Comparison of ENCODE assay signal across 22 cellular contexts in the genomic region with DNA sequence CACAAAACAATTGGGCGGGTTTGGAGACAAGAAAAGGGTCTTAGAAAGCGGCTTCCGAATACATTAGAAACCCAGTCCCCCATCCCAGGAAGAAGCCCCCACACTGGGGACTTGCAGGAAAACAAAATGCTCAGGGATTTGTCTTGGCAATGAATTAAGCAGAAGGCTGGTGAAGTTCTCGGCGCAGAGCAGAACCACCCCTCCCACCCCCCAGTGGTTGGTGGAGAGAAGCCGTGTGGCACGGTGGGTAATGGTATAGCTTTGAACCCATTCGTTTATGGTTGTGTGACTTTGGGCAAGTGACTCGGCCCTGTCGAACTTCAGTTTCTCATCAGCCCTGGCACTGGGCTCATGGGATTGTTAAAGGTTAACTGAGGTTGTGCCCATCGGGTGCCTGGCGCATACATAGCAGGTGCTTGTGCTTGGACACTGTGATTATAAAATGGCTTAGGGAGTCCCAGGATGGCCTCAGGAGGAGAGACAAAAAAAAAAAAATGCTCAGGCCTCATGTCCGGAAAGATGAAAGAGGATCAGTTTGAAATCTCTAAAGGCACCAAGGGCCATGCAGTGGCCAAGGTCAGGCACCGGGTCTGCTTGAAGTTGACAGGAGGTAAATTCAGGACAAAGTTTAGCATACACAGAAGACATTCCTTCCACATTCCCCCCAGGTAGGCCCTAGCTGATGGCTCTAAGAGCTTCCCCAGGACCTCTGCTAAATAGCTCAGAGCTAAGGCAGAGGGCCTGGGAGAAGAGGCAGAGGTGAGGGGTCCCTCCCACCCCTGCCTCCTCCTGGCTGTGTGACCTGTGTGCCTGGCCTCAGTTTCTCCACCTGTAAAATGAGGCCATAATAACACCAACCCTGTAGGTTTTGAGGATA.
DNase-seq lines count a peak whose midpoint lies in the region; ATAC-seq, FAIRE-seq and TF ChIP-seq lines count a peak whose summit lies in the region.
"Had no signal": no experiment of that assay in that cellular context is flagged by ENCODE, and none has a peak within 500 bp of the region (broad histone marks: within the 10 kb centered on the region; RNA-seq: fewer than 3 reads in every experiment).

No MANE protein-coding gene starts in this region.

- peak; percentile 5; the same call in 1 of the 2 replicates for TF ChIP-seq RAD21 in HepG2 (CRISPR knock-in tag; IDR thresholded peaks at IDR 0.05)

- FAIRE-seq in HepG2 (lab: Jason Lieb, UNC): peak; percentile 100
- FAIRE-seq: bronchial epithelial cell had no signal

- H3K9ac ChIP-seq in HepG2 (ENCODE audit: insufficient read depth, low read depth, low read length): peak overlapping the region; percentile 76
- peak overlapping the region; percentile 14 to 66 (median 42) for H3K9ac ChIP-seq in skeletal muscle tissue (ENCODE audit: low read depth in 1 of 3, low read length in 3 of 3)

- H3K4me1 ChIP-seq in CD4-positive, alpha-beta memory T cell (ENCODE audit: insufficient read depth, low read length): peaks cover 29% of the 10 kb centered on the region
- H3K4me1 ChIP-seq in ascending aorta: peaks cover 15 to 41% of the 10 kb centered on the region in 2 donors
- peaks cover 93% of the 10 kb centered on the region for H3K4me1 ChIP-seq in HepG2 (ENCODE audit: insufficient read depth, low read length)
- H3K4me1 ChIP-seq in skeletal muscle tissue (ENCODE audit: control insufficient read depth in 3 of 3, insufficient read depth in 3 of 3, low read length in 3 of 3): peaks cover 24 to 32% (median 27%) of the 10 kb centered on the region in 3 donors

- H3K79me2 ChIP-seq in HepG2 (ENCODE audit: insufficient read depth, low read length): no peaks in the 10 kb centered on the region

- no peaks in the 10 kb centered on the region for H3K27me3 Mint-ChIP-seq in CD4-positive, alpha-beta memory T cell
- peaks cover 3% of the 10 kb centered on the region for H3K27me3 Mint-ChIP-seq in activated naive CD8-positive, alpha-beta T cell treated with anti-CD3 and anti-CD28 coated beads, Interleukin-2, amount 50 U/mL, for 24 hours
- H3K27me3 Mint-ChIP-seq: activated CD4-positive, alpha-beta T cell treated with anti-CD3 and anti-CD28 coated beads, Interleukin-2, amount 10 ng/mL, durations not matched to agents 24 days and 14 days had no signal

- H3K36me3 ChIP-seq in CD4-positive, alpha-beta memory T cell (ENCODE audit: insufficient read depth, low read length): no peaks in the 10 kb centered on the region
- H3K36me3 ChIP-seq in ascending aorta (no peaks in the 10 kb centered on the region), HepG2 (replicated peaks in 1 of 2; ENCODE audit: control insufficient read depth in 1 of 2, insufficient read depth in 2 of 2, low read length in 2 of 2) (no peaks in the 10 kb centered on the region), skeletal muscle tissue (ENCODE audit: control insufficient read depth in 3 of 3, insufficient read depth in 3 of 3, low read length in 3 of 3) (no peaks in the 10 kb centered on the region)
- H3K36me3 ChIP-seq: MG63 had no signal

- DNase-seq in CD4-positive, alpha-beta memory T cell: no peak
- DNase-seq in ascending aorta (ENCODE audit: low spot score in 2 of 2) (no peak), HepG2 (ENCODE audit: low spot score) (peak; percentile 100), DMS53 (lab: John Stamatoyannopoulos, UW) (no peak), NCI-H446 treated with DMSO at 0.1 percent for 48 hours (lab: John Stamatoyannopoulos, UW) (no peak)
- no peak for DNase-seq in activated naive CD8-positive, alpha-beta T cell treated with anti-CD3 and anti-CD28 coated beads, Interleukin-2, amount 50 U/mL, for 24 hours
- DNase-seq: activated CD4-positive, alpha-beta T cell treated with anti-CD3 and anti-CD28 coated beads, Interleukin-2, amount 10 ng/mL, durations not matched to agents 24 days and 14 days; DND-41; MG63; NCI-H1436 treated with DMSO at 0.1 percent for 48 hours; NCI-H2171; NCI-H748 treated with DMSO at 0.1 percent for 48 hours; nephron progenitor cell; PC-3; stimulated activated CD4-positive, alpha-beta T cell treated with anti-CD3 and anti-CD28 coated beads, Interleukin-4, amount 100 ng/mL, for 24 hours had no signal

- peak in 1 of 2 experiments; percentile 32; a peak in 3 of 4 replicates for TF ChIP-seq POLR2A in HepG2 (IDR thresholded peaks at IDR 0.05; ENCODE audit: insufficient read depth in 1 of 2, low read depth in 2 of 2, low read length in 2 of 2)

- 3% methylated on average over 14 of the region's 14 CpGs for WGBS in HepG2 (ENCODE audit: low lambda C conversion rate)

- BruUV-seq in HepG2 (replicated peaks; lab: Mats Ljungman, UMichigan): TSS peak; percentile 93

- POLR2A ChIA-PET in CD4-positive, alpha-beta memory T cell (lab: Charles Lee; ENCODE audit: partially characterized antibody): no interaction called here
- POLR2A ChIA-PET in HepG2 (lab: Yijun Ruan, JAX): interaction anchor here (0.6 to 3.3 kb wide), 46 partner anchors 9 to 274 kb away, joined by 3 to 299 read pairs (median 4); a partner anchor contains a TSS

- peak overlapping the region; percentile 76 for H3K4me2 ChIP-seq in HepG2 (ENCODE audit: low read depth, low read length)
- H3K4me2 ChIP-seq: GM23338 had no signal

- H3K36me3 Mint-ChIP-seq in CD4-positive, alpha-beta memory T cell: no peaks in the 10 kb centered on the region
- no peaks in the 10 kb centered on the region for H3K36me3 Mint-ChIP-seq in activated naive CD8-positive, alpha-beta T cell treated with anti-CD3 and anti-CD28 coated beads, Interleukin-2, amount 50 U/mL, for 24 hours (ENCODE audit: low read depth)

- no peak overlapping the region for H3K27ac ChIP-seq in CD4-positive, alpha-beta memory T cell (ENCODE audit: low read depth, low read length)
- H3K27ac ChIP-seq in ascending aorta (peak overlapping the region; percentile 90 to 97), HepG2 (ENCODE audit: extremely low read length, insufficient read depth, low read length) (peak overlapping the region; percentile 95), skeletal muscle tissue (ENCODE audit: low read depth, low read length) (peak overlapping the region; percentile 68)

- no peak overlapping the region for H3K4me3 Mint-ChIP-seq in CD4-positive, alpha-beta memory T cell
- no peak overlapping the region for H3K4me3 Mint-ChIP-seq in activated naive CD8-positive, alpha-beta T cell treated with anti-CD3 and anti-CD28 coated beads, Interleukin-2, amount 50 U/mL, for 24 hours
- H3K4me3 Mint-ChIP-seq: activated CD4-positive, alpha-beta T cell treated with anti-CD3 and anti-CD28 coated beads, Interleukin-2, amount 10 ng/mL, durations not matched to agents 24 days and 14 days; dendritic cell treated with granulocyte-macrophage colony-stimulating factor and Interleukin-4, amounts not matched to agents 40 ng/mL and 50 ng/mL, for 4 days; GM23338; memory B cell; nephron progenitor cell had no signal

- H4K20me1 ChIP-seq in HepG2 (ENCODE audit: insufficient read depth, low read length): no peaks in the 10 kb centered on the region

- in situ Hi-C loops in HepG2 (cut with HindIII; ENCODE audit: extremely low pct_ligation_motif_present, low pct_unique_long_range_greater_than_20kb): loop anchor here (5.0 kb wide), 1 partner anchor 203 kb away; no protein-coding TSS in a partner anchor

- peaks cover 0 to 3% (median 0%) of the 10 kb centered on the region in 8 donors for H3K9me3 Mint-ChIP-seq in CD4-positive, alpha-beta memory T cell
- no peaks in the 10 kb centered on the region for H3K9me3 Mint-ChIP-seq in activated naive CD8-positive, alpha-beta T cell treated with anti-CD3 and anti-CD28 coated beads, Interleukin-2, amount 50 U/mL, for 24 hours
- H3K9me3 Mint-ChIP-seq: activated CD4-positive, alpha-beta T cell treated with anti-CD3 and anti-CD28 coated beads, Interleukin-2, amount 10 ng/mL, durations not matched to agents 24 days and 14 days; dendritic cell treated with granulocyte-macrophage colony-stimulating factor and Interleukin-4, amounts not matched to agents 40 ng/mL and 50 ng/mL, for 4 days; GM23338; nephron progenitor cell had no signal

- H3K9me3 ChIP-seq in CD4-positive, alpha-beta memory T cell (ENCODE audit: control insufficient read depth in 1 of 2, low read length in 2 of 2): no peaks in the 10 kb centered on the region
- H3K9me3 ChIP-seq in ascending aorta: no peaks in the 10 kb centered on the region
- H3K9me3 ChIP-seq in HepG2 (ENCODE audit: low read length): no peaks in the 10 kb centered on the region
- no peaks in the 10 kb centered on the region for H3K9me3 ChIP-seq in skeletal muscle tissue (ENCODE audit: control insufficient read depth in 3 of 3, low read length in 3 of 3)
- H3K9me3 ChIP-seq: MG63 had no signal

- CTCF ChIA-PET in CD4-positive, alpha-beta memory T cell (lab: Charles Lee; ENCODE audit: partially characterized antibody): no interaction called here
- CTCF ChIA-PET in HepG2 (lab: Yijun Ruan, JAX; ENCODE audit: low intra/inter-chr PET ratio, low total read pairs): interaction anchor here (0.6 to 1.6 kb wide), 3 partner anchors 17 to 203 kb away, joined by 3 to 5 read pairs (median 3); no protein-coding TSS in a partner anchor

- no peak overlapping the region for H3K4me3 ChIP-seq in CD4-positive, alpha-beta memory T cell (ENCODE audit: low read length in 2 of 2)
- H3K4me3 ChIP-seq in ascending aorta (no peak overlapping the region), HepG2 (replicated peaks in 1 of 3; ENCODE audit: insufficient read depth in 1 of 3, low read depth in 2 of 3, low read length in 3 of 3) (peak overlapping the region; percentile 3 to 42 (median 25); a peak in 5 of 6 replicates), skeletal muscle tissue (ENCODE audit: low read length in 3 of 3) (peak overlapping the region in 1 of 3 donors; percentile 22)
- H3K4me3 ChIP-seq: GM23338, MG63 had no signal

- H3K4me1 Mint-ChIP-seq in CD4-positive, alpha-beta memory T cell: peaks cover 20 to 43% (median 32%) of the 10 kb centered on the region in 4 donors
- peaks cover 35% of the 10 kb centered on the region for H3K4me1 Mint-ChIP-seq in activated naive CD8-positive, alpha-beta T cell treated with anti-CD3 and anti-CD28 coated beads, Interleukin-2, amount 50 U/mL, for 24 hours
- H3K4me1 Mint-ChIP-seq: GM23338 had no signal

- peak; percentile 98 to 99; a peak in 3 of 4 replicates for TF ChIP-seq EP300 in HepG2 (IDR thresholded peaks at IDR 0.05; ENCODE audit: low read depth in 2 of 2, low read length in 2 of 2)
- peak; percentile 99 for TF ChIP-seq EP300 in HepG2 (CRISPR knock-in tag; IDR thresholded peaks at IDR 0.05; ENCODE audit: borderline replicate concordance)

- H2AFZ ChIP-seq in HepG2 (ENCODE audit: low read length): no peak overlapping the region
- H2AFZ ChIP-seq: GM23338 had no signal

- TF ChIP-seq CTCF in ascending aorta (IDR thresholded peaks at IDR 0.05) (no peak), HepG2 (CRISPR knock-in tag; IDR thresholded peaks at IDR 0.05) (0 out of 2 replicates have a peak, but pooled peaks have one; percentile 3)

- ATAC-seq in HepG2 (peak; percentile 76), HG02610 (IDR thresholded peaks at IDR 0.05; ENCODE audit: unreplicated experiment) (no peak)
- no peak for ATAC-seq in activated naive CD8-positive, alpha-beta T cell treated with anti-CD3 and anti-CD28 coated beads, Interleukin-2, amount 50 U/mL, for 24 hours
- ATAC-seq: GM23338, PC-3 had no signal

- peak overlapping the region in 5 of 7 donors; percentile 40 to 76 (median 59) for H3K27ac Mint-ChIP-seq in CD4-positive, alpha-beta memory T cell
- H3K27ac Mint-ChIP-seq in activated naive CD8-positive, alpha-beta T cell treated with anti-CD3 and anti-CD28 coated beads, Interleukin-2, amount 50 U/mL, for 24 hours: no peak overlapping the region
- H3K27ac Mint-ChIP-seq: activated CD4-positive, alpha-beta T cell treated with anti-CD3 and anti-CD28 coated beads, Interleukin-2, amount 10 ng/mL, durations not matched to agents 24 days and 14 days; dendritic cell treated with granulocyte-macrophage colony-stimulating factor and Interleukin-4, amounts not matched to agents 40 ng/mL and 50 ng/mL, for 4 days; GM23338; memory B cell; progenitor cell of endocrine pancreas had no signal

- H3K27me3 ChIP-seq in CD4-positive, alpha-beta memory T cell (ENCODE audit: insufficient read depth, low read length): no peaks in the 10 kb centered on the region
- no peaks in the 10 kb centered on the region for H3K27me3 ChIP-seq in ascending aorta
- H3K27me3 ChIP-seq in HepG2 (ENCODE audit: control insufficient read depth in 1 of 2, insufficient read depth in 2 of 2, low read length in 2 of 2): no peaks in the 10 kb centered on the region
- H3K27me3 ChIP-seq in skeletal muscle tissue (ENCODE audit: control insufficient read depth in 3 of 3, insufficient read depth in 3 of 3, low read length in 3 of 3): no peaks in the 10 kb centered on the region
- H3K27me3 ChIP-seq: MG63 had no signal

- intact Hi-C loops in CD4-positive, alpha-beta memory T cell (cut with micrococcal nuclease): loop anchor here (5.0 kb wide), 1 partner anchor 198 kb away; a partner anchor contains a TSS
- intact Hi-C loops in ascending aorta (cut with DNase I): loop anchor here (5.0 kb wide), 1 partner anchor 32 kb away; no protein-coding TSS in a partner anchor
- intact Hi-C loops in HepG2 (cut with micrococcal nuclease; ENCODE audit: unreplicated experiment): loop anchor here (1.0 to 2.0 kb wide), 3 partner anchors 9 to 21 kb away; no protein-coding TSS in a partner anchor

Comparison
In these comparisons a context has a peak if more than half of its experiments do, and no peak if none do; other contexts are left out.
1. H3K4me3 ChIP-seq: peak in HepG2 (3 of 3); none in CD4-positive, alpha-beta memory T cell (0 of 2) and ascending aorta (0 of 2).